Comparison of ENCODE assay signal across 21 cellular contexts in genomic region chr20:23100021-23100753, GRCh38. TPM values are rescaled to one million over a fixed set of nuclear protein-coding genes. Genes with fewer than 3 reads are reported as not detected.
A peak's percentile ranks its signal among the peaks of the same experiment; 100 is the strongest.
DNase-seq lines count a peak whose midpoint lies in the region; ATAC-seq, FAIRE-seq and TF ChIP-seq lines count a peak whose summit lies in the region.
"Had no signal": no experiment of that assay in that cellular context is flagged by ENCODE, and none has a peak within 500 bp of the region (broad histone marks: within the 10 kb centered on the region; RNA-seq: fewer than 3 reads in every experiment).

No MANE protein-coding gene starts in this region.

- no peaks in the 10 kb centered on the region for H3K4me1 ChIP-seq in HEK293 (ENCODE audit: control insufficient read depth, insufficient read depth, low read length)
- H3K4me1 ChIP-seq in PC-3 (ENCODE audit: insufficient read depth, low read length), result peaks cover 11% of the 10 kb centered on the region
- peaks cover 34 to 99% (median 72%) of the 10 kb centered on the region in 3 donors for H3K4me1 ChIP-seq in esophagus squamous epithelium

- H3K4me2 ChIP-seq in PC-3 (ENCODE audit: low read length), result peak overlapping the region; percentile 29; the same call in 1 of the 2 replicates

- peak; percentile 76 for DNase-seq in PC-3
- no peak for DNase-seq in esophagus squamous epithelium (lab: John Stamatoyannopoulos, UW)
- DNase-seq in sciatic nerve (ENCODE audit: low spot score), result no peak
- no peak for DNase-seq in HTR-8/SVneo (ENCODE audit: insufficient read length, low spot score)
- no peak for DNase-seq in activated T-cell treated with anti-CD3 and anti-CD28 coated beads, Interleukin-2, amount 50 U/mL, for 48 hours
- no peak for DNase-seq in activated naive CD4-positive, alpha-beta T cell (lab: John Stamatoyannopoulos, UW)
- DNase-seq: activated CD4-positive, alpha-beta T cell treated with anti-CD3 and anti-CD28 coated beads for 1 hour; CD8-positive, alpha-beta T cell; DND-41; endodermal cell; KBM-7; naive B cell; NCI-H2081 treated with DMSO at 0.1 percent for 48 hours; NCI-H748 treated with DMSO at 0.1 percent for 48 hours; stimulated activated CD4-positive, alpha-beta T cell treated with anti-CD3 and anti-CD28 coated beads, Interleukin-12 subunit alpha, Interleukin-12 subunit beta, amount 100 ng/mL, for 4 hours; stimulated activated CD8-positive, alpha-beta memory T cell treated with anti-CD3 and anti-CD28 coated beads, Interleukin-4, amount 100 ng/mL, for 48 hours had no signal

- peaks cover 6% of the 10 kb centered on the region; the same call in 1 of the 2 replicates for H3K27me3 ChIP-seq in PC-3 (ENCODE audit: low read length)
- H3K27me3 ChIP-seq in esophagus squamous epithelium, result no peaks in the 10 kb centered on the region

- H4K20me1 ChIP-seq in PC-3 (ENCODE audit: low read length), result no peaks in the 10 kb centered on the region

- intact Hi-C loops in PC-3 (cut with micrococcal nuclease), result no loop called here
- intact Hi-C loops in esophagus squamous epithelium (cut with DNase I), result no loop called here
- intact Hi-C loops in sciatic nerve (cut with DNase I), result no loop called here

- no peak overlapping the region for H3K9ac ChIP-seq in PC-3 (ENCODE audit: low read length)

- no peaks in the 10 kb centered on the region for H3K79me2 ChIP-seq in PC-3 (ENCODE audit: low read length)

- TF ChIP-seq POLR2A in esophagus squamous epithelium (IDR thresholded peaks at IDR 0.05), result peak in 1 of 4 donors; percentile 22

- H3K9me2 ChIP-seq in PC-3 (replicated peaks; ENCODE audit: low read length), result no peaks in the 10 kb centered on the region

- H2AFZ ChIP-seq in PC-3 (ENCODE audit: low read length), result peak overlapping the region; percentile 46; the same call in 1 of the 2 replicates

- POLR2A ChIA-PET in HEK293 (lab: Yijun Ruan, JAX), result interaction anchor here (0.7 kb wide), 1 partner anchor 495 kb away, joined by 5 read pairs; no protein-coding TSS in a partner anchor
- POLR2A ChIA-PET in PC-3 (lab: Charles Lee; ENCODE audit: unreplicated experiment), result no interaction called here

- no peak overlapping the region for H3K4me3 ChIP-seq in HEK293 (ENCODE audit: low read depth, low read length)
- no peak overlapping the region for H3K4me3 ChIP-seq in PC-3 (ENCODE audit: low read length)
- H3K4me3 ChIP-seq in esophagus squamous epithelium, result no peak overlapping the region
- H3K4me3 ChIP-seq: SK-N-MC had no signal

- H3F3A ChIP-seq in PC-3 (ENCODE audit: low read length, unreplicated experiment), result no peaks in the 10 kb centered on the region

- WGBS in esophagus squamous epithelium, 2 donors, result 44 to 56% methylated on average over 2 to 9 of the region's 9 CpGs

- BruUV-seq in PC-3 (replicated peaks; lab: Mats Ljungman, UMichigan), result no TSS peak

- H3K36me3 ChIP-seq in HEK293 (ENCODE audit: control insufficient read depth in 2 of 2, insufficient read depth in 1 of 2, low read length in 2 of 2) (no peaks in the 10 kb centered on the region), PC-3 (ENCODE audit: low read depth, low read length) (no peaks in the 10 kb centered on the region), esophagus squamous epithelium (no peaks in the 10 kb centered on the region)

- no peaks in the 10 kb centered on the region for H3K9me3 ChIP-seq in HEK293 (ENCODE audit: control insufficient read depth, insufficient read depth, low read depth, low read length)
- no peaks in the 10 kb centered on the region for H3K9me3 ChIP-seq in PC-3 (ENCODE audit: low read length)
- no peaks in the 10 kb centered on the region for H3K9me3 ChIP-seq in esophagus squamous epithelium

- H3K27ac ChIP-seq in HEK293 (ENCODE audit: extremely low read depth, low read depth, low read length), result no peak overlapping the region
- no peak overlapping the region for H3K27ac ChIP-seq in PC-3 (ENCODE audit: low read length)
- H3K27ac ChIP-seq in esophagus squamous epithelium, result peak overlapping the region; percentile 80 to 87 (median 82)
- H3K27ac ChIP-seq: HL-60, SK-N-MC had no signal

- CTCF ChIA-PET in HEK293 (lab: Yijun Ruan, JAX) (interaction anchor here (0.6 to 0.7 kb wide), 3 partner anchors 8 to 408 kb away, joined by 4 to 10 read pairs (median 4); no protein-coding TSS in a partner anchor), PC-3 (lab: Charles Lee) (no interaction called here)

- no peak for FAIRE-seq in HTR-8/SVneo (lab: Jason Lieb, UNC)
- FAIRE-seq: colon had no signal

- ATAC-seq in PC-3 (no peak), sciatic nerve (peak; percentile 24)
- ATAC-seq: CD8-positive, alpha-beta T cell had no signal

- no peak for TF ChIP-seq CTCF in HEK293 (tag by site-specific recombination; IDR thresholded peaks at IDR 0.05)
- no peak for TF ChIP-seq CTCF in PC-3 (conservative IDR thresholded peaks at IDR 0.05; ENCODE audit: low read depth, low read length)
- TF ChIP-seq CTCF in esophagus squamous epithelium (IDR thresholded peaks at IDR 0.05), result peak in 2 of 6 experiments; percentile 26 to 37

TF ChIP-seq in HEK293, 187 proteins besides CTCF, POLR2A, EP300 and RAD21:
- TF ChIP-seq HOXA7 (CRISPR knock-in tag; IDR thresholded peaks at IDR 0.05; ENCODE audit: borderline replicate concordance) (no peak), GLIS1 (tag by site-specific recombination; IDR thresholded peaks at IDR 0.05) (peak; percentile 28; the same call in 1 of the 2 replicates), ZNF530 (tag by site-specific recombination; IDR thresholded peaks at IDR 0.05; ENCODE audit: low read depth) (no peak), ZNF785 (tag by site-specific recombination; IDR thresholded peaks at IDR 0.05) (no peak), SCRT1 (tag by site-specific recombination; IDR thresholded peaks at IDR 0.05; ENCODE audit: borderline replicate concordance) (no peak), ZNF341 (tag by site-specific recombination; IDR thresholded peaks at IDR 0.05; ENCODE audit: low read depth) (no peak), ZNF221 (tag by site-specific recombination; IDR thresholded peaks at IDR 0.05; ENCODE audit: borderline replicate concordance) (no peak)
- TF ChIP-seq, protein P1, sequence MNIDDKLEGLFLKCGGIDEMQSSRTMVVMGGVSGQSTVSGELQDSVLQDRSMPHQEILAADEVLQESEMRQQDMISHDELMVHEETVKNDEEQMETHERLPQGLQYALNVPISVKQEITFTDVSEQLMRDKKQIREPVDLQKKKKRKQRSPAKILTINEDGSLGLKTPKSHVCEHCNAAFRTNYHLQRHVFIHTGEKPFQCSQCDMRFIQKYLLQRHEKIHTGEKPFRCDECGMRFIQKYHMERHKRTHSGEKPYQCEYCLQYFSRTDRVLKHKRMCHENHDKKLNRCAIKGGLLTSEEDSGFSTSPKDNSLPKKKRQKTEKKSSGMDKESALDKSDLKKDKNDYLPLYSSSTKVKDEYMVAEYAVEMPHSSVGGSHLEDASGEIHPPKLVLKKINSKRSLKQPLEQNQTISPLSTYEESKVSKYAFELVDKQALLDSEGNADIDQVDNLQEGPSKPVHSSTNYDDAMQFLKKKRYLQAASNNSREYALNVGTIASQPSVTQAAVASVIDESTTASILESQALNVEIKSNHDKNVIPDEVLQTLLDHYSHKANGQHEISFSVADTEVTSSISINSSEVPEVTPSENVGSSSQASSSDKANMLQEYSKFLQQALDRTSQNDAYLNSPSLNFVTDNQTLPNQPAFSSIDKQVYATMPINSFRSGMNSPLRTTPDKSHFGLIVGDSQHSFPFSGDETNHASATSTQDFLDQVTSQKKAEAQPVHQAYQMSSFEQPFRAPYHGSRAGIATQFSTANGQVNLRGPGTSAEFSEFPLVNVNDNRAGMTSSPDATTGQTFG (tag by site-specific recombination; IDR thresholded peaks at IDR 0.05; ENCODE audit: borderline replicate concordance), result no peak

RNA-seq across cellular contexts. Expression of gene CD93, which starts 14.1 kb away (rescaled TPM):
- total RNA-seq in PC-3 (2014; rRNA removed) (not detected in 2 replicates), esophagus squamous epithelium (10 to 100 TPM in 2 of 4 donors, 1 to 10 TPM in 2; 4.5 to 22.9 (median 14.6) TPM), sciatic nerve (81.0 TPM)

RNA-seq across cellular contexts. Expression of gene THBD, which starts 50.7 kb away (rescaled TPM):
- total RNA-seq in PC-3 (2014; rRNA removed) (3.1 and 4.5 TPM in 2 replicates), esophagus squamous epithelium (10 to 100 TPM; 54.9 to 93.4 (median 75.1) TPM), sciatic nerve (25.3 TPM)
- total RNA-seq: activated CD8-positive, alpha-beta memory T cell treated with anti-CD3 and anti-CD28 coated beads for 36 hours had no signal

Comparison
In these comparisons a context has a peak if more than half of its experiments do, and no peak if none do; other contexts are left out.
1. H3K27ac ChIP-seq: peak in esophagus squamous epithelium (4 of 4); none in HEK293 (single experiment) and PC-3 (single experiment).